In genomic region chr15:89750560-89751542, GRCh38 we compare ENCODE assay signal across 8 cellular contexts. TPM values are rescaled to one million over a fixed set of nuclear protein-coding genes. Genes with fewer than 3 reads are reported as not detected.
DNase-seq lines count a peak whose midpoint lies in the region; ATAC-seq and TF ChIP-seq lines count a peak whose summit lies in the region.

Gene MESP1 (minus strand): TSS chr15:89751249. CDS start chr15:89751231, 18 bp downstream.

- H3K27ac ChIP-seq in SJSA1 (no peak within 1 kb of the TSS), temporal lobe (ENCODE audit: low read depth, low read length) (peak within 1 kb of the TSS; percentile 27)

- no peaks in the 10 kb centered on the region for H3K36me3 Mint-ChIP-seq in HFFc6 (ENCODE audit: low read depth)
- H3K36me3 Mint-ChIP-seq in activated naive CD4-positive, alpha-beta T cell treated with anti-CD3 and anti-CD28 coated beads, Interleukin-2, amount 10 ng/mL, durations not matched to agents 7 days and 5 days: no peaks in the 10 kb centered on the region

- H3K27me3 Mint-ChIP-seq in HFFc6 (ENCODE audit: insufficient read depth): peaks cover 6% of the 10 kb centered on the region
- peaks cover 64% of the 10 kb centered on the region for H3K27me3 Mint-ChIP-seq in activated naive CD4-positive, alpha-beta T cell treated with anti-CD3 and anti-CD28 coated beads, Interleukin-2, amount 10 ng/mL, durations not matched to agents 7 days and 5 days

- peaks cover 32% of the 10 kb centered on the region for H3K4me1 ChIP-seq in SJSA1 (replicated peaks)

- CTCF ChIA-PET in GM10248 (lab: Yijun Ruan, JAX): interaction anchor here (1.0 to 6.1 kb wide), 13 partner anchors 10 to 321 kb away, joined by 3 to 45 read pairs (median 4); partner anchors contain the start of gene AP3S2
- CTCF ChIA-PET in activated naive CD4-positive, alpha-beta T cell treated with anti-CD3 and anti-CD28 coated beads, Interleukin-2, amount 10 ng/mL, durations not matched to agents 7 days and 5 days (lab: Charles Lee): interaction anchor here (1.2 to 1.7 kb wide), 4 partner anchors 10 to 126 kb away, joined by 5 to 7 read pairs (median 6); no protein-coding TSS in a partner anchor

- H3K27ac Mint-ChIP-seq in HFFc6: no peak within 1 kb of the TSS
- H3K27ac Mint-ChIP-seq in activated naive CD4-positive, alpha-beta T cell treated with anti-CD3 and anti-CD28 coated beads, Interleukin-2, amount 10 ng/mL, durations not matched to agents 7 days and 5 days: no peak within 1 kb of the TSS

- no peaks in the 10 kb centered on the region for H3K27me3 ChIP-seq in SJSA1 (replicated peaks)

- H3K4me3 ChIP-seq in SJSA1: peak within 1 kb of the TSS; percentile 52

- peak; percentile 80 for TF ChIP-seq CTCF in GM10248 (IDR thresholded peaks at IDR 0.05; ENCODE audit: control extremely low read depth, extremely low read depth, low read depth, missing control alignments)
- peak; percentile 80 for TF ChIP-seq CTCF in HFFc6 (IDR thresholded peaks at IDR 0.05)
- peak in 1 of 3 donors; percentile 51 for TF ChIP-seq CTCF in omental fat pad (IDR thresholded peaks at IDR 0.05)

- DNase-seq in GM10248 (ENCODE audit: extremely low spot score) (peak; percentile 95), HFFc6 (peak; percentile 90), MV-4-11 (lab: John Stamatoyannopoulos, UW) (peak; percentile 87), SJSA1 (ENCODE audit: low read depth in 1 of 2, low spot score in 2 of 2) (peak; percentile 85 to 93), glomerular endothelial cell (ENCODE audit: extremely low read depth, low read depth, low spot score) (peak; percentile 22), omental fat pad (ENCODE audit: low spot score) (peak; percentile 72)
- peak; percentile 91 for DNase-seq in activated naive CD4-positive, alpha-beta T cell treated with anti-CD3 and anti-CD28 coated beads, Interleukin-2, amount 10 ng/mL, durations not matched to agents 7 days and 5 days

- H3K4me3 Mint-ChIP-seq in HFFc6: peak within 1 kb of the TSS; percentile 55; the same call in 1 of the 2 replicates
- H3K4me3 Mint-ChIP-seq in activated naive CD4-positive, alpha-beta T cell treated with anti-CD3 and anti-CD28 coated beads, Interleukin-2, amount 10 ng/mL, durations not matched to agents 7 days and 5 days: peak within 1 kb of the TSS; percentile 72

- peak; percentile 94 for ATAC-seq in omental fat pad (ENCODE audit: low FRiP score)

- no peaks in the 10 kb centered on the region for H3K9me3 Mint-ChIP-seq in HFFc6
- H3K9me3 Mint-ChIP-seq in activated naive CD4-positive, alpha-beta T cell treated with anti-CD3 and anti-CD28 coated beads, Interleukin-2, amount 10 ng/mL, durations not matched to agents 7 days and 5 days: no peaks in the 10 kb centered on the region

- POLR2A ChIA-PET in GM10248 (lab: Yijun Ruan, JAX): no interaction called here

- H3K36me3 ChIP-seq in SJSA1: no peaks in the 10 kb centered on the region

- H3K9me3 ChIP-seq in SJSA1 (replicated peaks): no peaks in the 10 kb centered on the region

- H3K4me1 Mint-ChIP-seq in HFFc6 (ENCODE audit: low read depth): peaks cover 15% of the 10 kb centered on the region
- H3K4me1 Mint-ChIP-seq in activated naive CD4-positive, alpha-beta T cell treated with anti-CD3 and anti-CD28 coated beads, Interleukin-2, amount 10 ng/mL, durations not matched to agents 7 days and 5 days: peaks cover 6% of the 10 kb centered on the region

RNA-seq across cellular contexts. Expression of gene MESP1, which starts in this region (rescaled TPM):
- under 1 TPM; 0.13 to 0.57 (median 0.26) TPM for total RNA-seq in HFFc6 (2021; fragmentation: NEBNext Ultra II Directional; extraction: Animal tissue kit (Norgen Biotek cat#: 25700))
- total RNA-seq in SJSA1 (2014; rRNA removed; shearing (Covaris generic)): 0.26 TPM in 1 of 2 replicates, not detected in the other
- total RNA-seq in glomerular endothelial cell: 0.58 and 1.5 TPM in 2 replicates
- total RNA-seq in omental fat pad: 10 to 100 TPM in 1 of 4 donors, 1 to 10 TPM in 3; 4.0 to 16.2 (median 6.5) TPM
- 2.0 TPM for total RNA-seq in temporal lobe

Comparison
In these comparisons a context has a peak if more than half of its experiments do, and no peak if none do; other contexts are left out.
1. Peak in DNase-seq in HFFc6; RNA of the gene not detected or under 1 TPM.
2. Peak in DNase-seq and H3K4me3 ChIP-seq in SJSA1; RNA of the gene not detected or under 1 TPM.
3. DNase-seq: peak in every context shown above with its lines; median percentile 95 in GM10248; 91 in activated naive CD4-positive, alpha-beta T cell treated with anti-CD3 and anti-CD28 coated beads, Interleukin-2, amount 10 ng/mL, durations not matched to agents 7 days and 5 days; 90 in HFFc6; 89 in SJSA1; 87 in MV-4-11; 72 in omental fat pad; 22 in glomerular endothelial cell.